Comparison of ENCODE assay signal across 1 cellular context in genomic region chr11:61274084-61274483, GRCh38.
TF ChIP-seq lines count a peak whose summit lies in the region.

No MANE protein-coding gene starts in this region.

TF ChIP-seq in HepG2, 621 proteins besides CTCF, POLR2A, EP300 and RAD21:
- 0 out of 2 replicates have a peak, but pooled peaks have one; percentile 58 for TF ChIP-seq ZKSCAN1 (IDR thresholded peaks at IDR 0.05; ENCODE audit: low read length)
- TF ChIP-seq ZNF703 (CRISPR knock-in tag; IDR thresholded peaks at IDR 0.05; ENCODE audit: borderline replicate concordance) = no peak
- TF ChIP-seq SPEN (CRISPR knock-in tag; IDR thresholded peaks at IDR 0.05; ENCODE audit: low read depth) = no peak
- peak; percentile 8 for TF ChIP-seq RBM22 (optimal IDR thresholded peaks at IDR 0.05; ENCODE audit: low read length)
